In genomic region chr1:54754486-54755285, GRCh38 we compare ENCODE assay signal across 25 cellular contexts. TPM values are rescaled to one million over a fixed set of nuclear protein-coding genes. Genes with fewer than 3 reads are reported as not detected.
"Had no signal": no experiment of that assay in that cellular context is flagged by ENCODE, and none has a peak within 500 bp of the region (broad histone marks: within the 10 kb centered on the region; RNA-seq: fewer than 3 reads in every experiment).

No MANE protein-coding gene starts in this region.

- H3K4me1 ChIP-seq: breast epithelium, Peyer's patch had no signal

- ATAC-seq: activated CD8-positive, alpha-beta memory T cell treated with anti-CD3 and anti-CD28 coated beads, Interleukin-2, amount 10 ng/mL, durations not matched to agents 7 days and 5 days; WTC11 had no signal

- H3K27me3 Mint-ChIP-seq: activated CD8-positive, alpha-beta memory T cell treated with anti-CD3 and anti-CD28 coated beads, Interleukin-2, amount 10 ng/mL, durations not matched to agents 7 days and 5 days; activated naive CD4-positive, alpha-beta T cell treated with anti-CD3 and anti-CD28 coated beads, Interleukin-2, amount 50 U/mL, for 24 hours; activated T-cell treated with anti-CD3 and anti-CD28 coated beads, Interleukin-2, amount 50 U/mL, for 24 hours had no signal

- H3K4me3 Mint-ChIP-seq: activated CD8-positive, alpha-beta memory T cell treated with anti-CD3 and anti-CD28 coated beads, Interleukin-2, amount 10 ng/mL, durations not matched to agents 7 days and 5 days; activated naive CD4-positive, alpha-beta T cell treated with anti-CD3 and anti-CD28 coated beads, Interleukin-2, amount 50 U/mL, for 24 hours; activated T-cell treated with anti-CD3 and anti-CD28 coated beads, Interleukin-2, amount 50 U/mL, for 24 hours; activated T-helper 1 cell treated with anti-CD3 and anti-CD28 coated beads, Interleukin-12 subunit alpha, Interleukin-12 subunit beta, Interleukin-2, Interleukin-4 antibody, amounts not matched to agents 30 ng/mL and 10 ng/mL and 1 ng/mL, durations not matched to agents 14 hours and 24 hours and 36 hours; T-helper 1 cell treated with Interleukin-12 subunit alpha and Interleukin-12 subunit beta and Interleukin-4 antibody, amounts not matched to agents 30 μg/mL and 1 μg/mL, for 36 hours; WTC11 had no signal

- H3K27ac ChIP-seq: breast epithelium, Peyer's patch, RWPE1 had no signal

- H3K27ac Mint-ChIP-seq: activated CD8-positive, alpha-beta memory T cell treated with anti-CD3 and anti-CD28 coated beads, Interleukin-2, amount 10 ng/mL, durations not matched to agents 7 days and 5 days; activated naive CD4-positive, alpha-beta T cell treated with anti-CD3 and anti-CD28 coated beads, Interleukin-2, amount 50 U/mL, for 24 hours; activated T-cell treated with anti-CD3 and anti-CD28 coated beads, Interleukin-2, amount 50 U/mL, for 24 hours; activated T-helper 1 cell treated with anti-CD3 and anti-CD28 coated beads, Interleukin-12 subunit alpha, Interleukin-12 subunit beta, Interleukin-2, Interleukin-4 antibody, amounts not matched to agents 30 ng/mL and 10 ng/mL and 1 ng/mL, durations not matched to agents 14 hours and 24 hours and 36 hours; T-helper 1 cell treated with Interleukin-12 subunit alpha and Interleukin-12 subunit beta and Interleukin-4 antibody, amounts not matched to agents 30 μg/mL and 1 μg/mL, for 36 hours; WTC11 had no signal

- H3K4me3 ChIP-seq: breast epithelium, Peyer's patch had no signal

- H3K27me3 ChIP-seq: breast epithelium, Peyer's patch had no signal

- H3K9me3 Mint-ChIP-seq: activated naive CD4-positive, alpha-beta T cell treated with anti-CD3 and anti-CD28 coated beads, Interleukin-2, amount 50 U/mL, for 24 hours; activated T-cell treated with anti-CD3 and anti-CD28 coated beads, Interleukin-2, amount 50 U/mL, for 24 hours; activated T-helper 1 cell treated with anti-CD3 and anti-CD28 coated beads, Interleukin-12 subunit alpha, Interleukin-12 subunit beta, Interleukin-2, Interleukin-4 antibody, amounts not matched to agents 30 ng/mL and 10 ng/mL and 1 ng/mL, durations not matched to agents 14 hours and 24 hours and 36 hours; T-helper 1 cell treated with Interleukin-12 subunit alpha and Interleukin-12 subunit beta and Interleukin-4 antibody, amounts not matched to agents 30 μg/mL and 1 μg/mL, for 36 hours; WTC11 had no signal

- H3K36me3 ChIP-seq: breast epithelium had no signal

- H3K4me1 Mint-ChIP-seq: activated naive CD4-positive, alpha-beta T cell treated with anti-CD3 and anti-CD28 coated beads, Interleukin-2, amount 50 U/mL, for 24 hours had no signal

- DNase-seq: activated CD4-positive, alpha-beta T cell treated with anti-CD3 and anti-CD28 coated beads for 48 hours; activated CD4-positive, alpha-beta T cell treated with anti-CD3 and anti-CD28 coated beads, Interleukin-2, amount 50 U/mL, for 4 hours; activated CD4-positive, CD25-positive, alpha-beta regulatory T cell treated with anti-CD3 and anti-CD28 coated beads, Interleukin-2, amount 50 U/mL, for 72 hours; activated CD8-positive, alpha-beta memory T cell treated with anti-CD3 and anti-CD28 coated beads, Interleukin-2, amount 10 ng/mL, durations not matched to agents 7 days and 5 days; activated effector memory CD4-positive, alpha-beta T cell treated with Interleukin-2 at 50 U/mL for 16 hours; activated naive CD4-positive, alpha-beta T cell; activated T-cell treated with anti-CD3 and anti-CD28 coated beads, Interleukin-2, amount 50 U/mL, for 24 hours; aorta; central memory CD4-positive, alpha-beta T cell; Kasumi-1; NCI-H1105 treated with DMSO at 0.1 percent for 48 hours; NCI-H1436 treated with DMSO at 0.1 percent for 48 hours; NCI-H187; NCI-H2081; NCI-H510A treated with DMSO at 0.1 percent for 48 hours; NCI-H69; Peyer's patch; SHP77 had no signal

- H3K9me3 ChIP-seq: breast epithelium, Peyer's patch had no signal

RNA-seq across cellular contexts. Expression of gene TTC22, which starts 46.4 kb away (rescaled TPM):
- total RNA-seq: SK-MEL-5 had no signal
